In the genomic region with DNA sequence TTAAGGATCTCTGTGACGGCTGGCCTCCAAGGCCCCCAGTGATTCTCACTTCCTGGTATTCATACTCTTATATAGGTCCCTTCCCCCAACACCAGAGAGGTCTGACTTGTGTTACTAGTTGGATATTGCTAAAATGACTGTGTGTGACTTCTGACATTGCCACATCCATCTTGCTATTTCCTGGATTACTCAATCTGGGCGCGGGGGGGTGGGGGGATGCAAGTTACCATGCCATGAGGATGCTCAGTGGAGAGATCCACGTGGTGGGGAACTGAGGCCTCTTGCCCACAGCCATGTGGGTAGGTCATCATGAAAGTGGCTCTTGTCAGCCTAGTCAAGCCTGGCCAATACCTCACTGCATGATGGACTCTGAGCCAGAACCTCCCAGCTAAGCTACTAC, we compare ENCODE assay signal across 1 cellular context.
TF ChIP-seq lines count a peak whose summit lies in the region.

No MANE protein-coding gene starts in this region.

TF ChIP-seq in SK-N-SH treated with all-trans-retinoic acid at 6 μM for 48 hours, 23 proteins besides CTCF, POLR2A, EP300 and RAD21 (continued from another document):
- TF ChIP-seq, protein P1, sequence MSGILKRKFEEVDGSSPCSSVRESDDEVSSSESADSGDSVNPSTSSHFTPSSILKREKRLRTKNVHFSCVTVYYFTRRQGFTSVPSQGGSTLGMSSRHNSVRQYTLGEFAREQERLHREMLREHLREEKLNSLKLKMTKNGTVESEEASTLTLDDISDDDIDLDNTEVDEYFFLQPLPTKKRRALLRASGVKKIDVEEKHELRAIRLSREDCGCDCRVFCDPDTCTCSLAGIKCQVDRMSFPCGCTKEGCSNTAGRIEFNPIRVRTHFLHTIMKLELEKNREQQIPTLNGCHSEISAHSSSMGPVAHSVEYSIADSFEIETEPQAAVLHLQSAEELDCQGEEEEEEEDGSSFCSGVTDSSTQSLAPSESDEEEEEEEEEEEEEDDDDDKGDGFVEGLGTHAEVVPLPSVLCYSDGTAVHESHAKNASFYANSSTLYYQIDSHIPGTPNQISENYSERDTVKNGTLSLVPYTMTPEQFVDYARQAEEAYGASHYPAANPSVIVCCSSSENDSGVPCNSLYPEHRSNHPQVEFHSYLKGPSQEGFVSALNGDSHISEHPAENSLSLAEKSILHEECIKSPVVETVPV (CRISPR knock-in tag; IDR thresholded peaks at IDR 0.05), result no peak
TF ChIP-seq in SK-N-SH treated with all-trans-retinoic acid at 6 μM for 48 hours: peak in this region for 0.
